In genomic region chr11:36123353-36124220, GRCh38 we compare ENCODE assay signal across 14 cellular contexts.
A peak's percentile ranks its signal among the peaks of the same experiment; 100 is the strongest.
DNase-seq lines count a peak whose midpoint lies in the region; ATAC-seq and TF ChIP-seq lines count a peak whose summit lies in the region.
"Had no signal": no experiment of that assay in that cellular context is flagged by ENCODE, and none has a peak within 500 bp of the region (broad histone marks: within the 10 kb centered on the region; RNA-seq: fewer than 3 reads in every experiment).

No MANE protein-coding gene starts in this region.

- peaks cover 15% of the 10 kb centered on the region for H3K4me1 Mint-ChIP-seq in Caco-2 (ENCODE audit: low read depth, unreplicated experiment)
- H3K4me1 Mint-ChIP-seq: activated CD4-positive, alpha-beta T cell treated with anti-CD3 and anti-CD28 coated beads, Interleukin-2, amount 10 ng/mL, durations not matched to agents 24 days and 14 days; activated naive CD8-positive, alpha-beta T cell treated with anti-CD3 and anti-CD28 coated beads, Interleukin-2, amount 10 ng/mL, durations not matched to agents 7 days and 5 days had no signal

- BruUV-seq in Panc1 (replicated peaks; lab: Mats Ljungman, UMichigan): no TSS peak
- BruUV-seq in Caco-2 (replicated peaks; lab: Mats Ljungman, UMichigan): no TSS peak

- H3K4me3 ChIP-seq in Panc1 (ENCODE audit: low read depth in 2 of 2, low read length in 2 of 2) (no peak overlapping the region), Caco-2 (ENCODE audit: low read depth, low read length) (no peak overlapping the region)
- H3K4me3 ChIP-seq: BLaER1 treated with 17β-estradiol and CSF1 and Interleukin-3, amounts not matched to agents 10 nM and 100 nM had no signal

- H3K27ac Mint-ChIP-seq in Caco-2 (ENCODE audit: unreplicated experiment): no peak overlapping the region
- H3K27ac Mint-ChIP-seq: activated CD4-positive, alpha-beta T cell treated with anti-CD3 and anti-CD28 coated beads, Interleukin-2, amount 10 ng/mL, durations not matched to agents 24 days and 14 days; activated naive CD8-positive, alpha-beta T cell treated with anti-CD3 and anti-CD28 coated beads, Interleukin-2, amount 10 ng/mL, durations not matched to agents 7 days and 5 days; activated T-cell treated with anti-CD3 and anti-CD28 coated beads, Interleukin-2, amount 50 U/mL, for 24 hours; dendritic cell treated with granulocyte-macrophage colony-stimulating factor and Interleukin-4, amounts not matched to agents 40 ng/mL and 50 ng/mL, for 4 days had no signal

- in situ Hi-C loops in Panc1 (cut with HindIII; ENCODE audit: low pct_unique_long_range_greater_than_20kb, low sequenced_read_pairs): no loop called here

- ATAC-seq in Panc1: no peak
- no peak for ATAC-seq in GM18873 (IDR thresholded peaks at IDR 0.05; ENCODE audit: low FRiP score, unreplicated experiment)
- no peak for ATAC-seq in left ventricle myocardium superior
- ATAC-seq: stimulated activated naive CD8-positive, alpha-beta T cell treated with anti-CD3 and anti-CD28 coated beads, Interleukin-15, Interleukin-2, amounts not matched to agents 100 U/mL and 50 U/mL, for 24 hours had no signal

- 0 out of 2 replicates have a peak overlapping the region, but pooled peaks have one; percentile 27 for H3K27ac ChIP-seq in Panc1 (ENCODE audit: low read length)
- H3K27ac ChIP-seq: BLaER1 treated with 17β-estradiol and CSF1 and Interleukin-3, amounts not matched to agents 10 nM and 100 nM had no signal

- POLR2A ChIA-PET in Panc1 (lab: Charles Lee): interaction anchor here (0.6 to 0.7 kb wide), 2 partner anchors 236 to 1708 kb away, joined by 3 to 6 read pairs; no protein-coding TSS in a partner anchor
- POLR2A ChIA-PET in Caco-2 (lab: Charles Lee): no interaction called here

- H3K36me3 Mint-ChIP-seq in Caco-2 (ENCODE audit: insufficient read depth, unreplicated experiment): no peaks in the 10 kb centered on the region
- H3K36me3 Mint-ChIP-seq: activated naive CD8-positive, alpha-beta T cell treated with anti-CD3 and anti-CD28 coated beads, Interleukin-2, amount 10 ng/mL, durations not matched to agents 7 days and 5 days had no signal

- intact Hi-C loops in Panc1 (cut with micrococcal nuclease; ENCODE audit: unreplicated experiment): no loop called here
- intact Hi-C loops in head of caudate nucleus (cut with DNase I): no loop called here
- intact Hi-C loops in Caco-2 (cut with micrococcal nuclease; ENCODE audit: unreplicated experiment): no loop called here
- intact Hi-C loops in left ventricle myocardium superior (cut with micrococcal nuclease): no loop called here

- H3K9me3 ChIP-seq in Panc1 (ENCODE audit: control insufficient read depth, insufficient read depth, low read depth, low read length) (no peaks in the 10 kb centered on the region), Caco-2 (no peaks in the 10 kb centered on the region)
- H3K9me3 ChIP-seq: BLaER1 treated with 17β-estradiol and CSF1 and Interleukin-3, amounts not matched to agents 10 nM and 100 nM had no signal

- TF ChIP-seq CTCF in Panc1 (IDR thresholded peaks at IDR 0.05) (no peak), Caco-2 (IDR thresholded peaks at IDR 0.05; ENCODE audit: insufficient read depth in 1 of 2, low read depth in 1 of 2, low read length in 1 of 2, severe bottlenecking in 1 of 2, unreplicated experiment in 1 of 2) (no peak)

- no peaks in the 10 kb centered on the region for H3K27me3 Mint-ChIP-seq in Caco-2 (ENCODE audit: insufficient read depth, unreplicated experiment)

- CTCF ChIA-PET in Panc1 (lab: Charles Lee) (interaction anchor here (1.4 kb wide), 1 partner anchor 8 kb away, joined by 10 read pairs; no protein-coding TSS in a partner anchor), Caco-2 (lab: Charles Lee) (interaction anchor here (1.0 kb wide), 1 partner anchor 301 kb away, joined by 4 read pairs; no protein-coding TSS in a partner anchor)

- H3K27me3 ChIP-seq in Panc1 (ENCODE audit: control insufficient read depth, insufficient read depth, low read length) (no peaks in the 10 kb centered on the region), Caco-2 (replicated peaks; ENCODE audit: control insufficient read depth, insufficient read depth, low read length) (no peaks in the 10 kb centered on the region)
- H3K27me3 ChIP-seq: BLaER1 treated with 17β-estradiol and CSF1 and Interleukin-3, amounts not matched to agents 10 nM and 100 nM had no signal

- H3K4me1 ChIP-seq in Panc1 (ENCODE audit: control insufficient read depth, insufficient read depth, low read length): peaks cover 31% of the 10 kb centered on the region
- no peaks in the 10 kb centered on the region for H3K4me1 ChIP-seq in Caco-2

- no peaks in the 10 kb centered on the region for H3K9me3 Mint-ChIP-seq in Caco-2 (ENCODE audit: unreplicated experiment)
- H3K9me3 Mint-ChIP-seq: activated CD4-positive, alpha-beta T cell treated with anti-CD3 and anti-CD28 coated beads, Interleukin-2, amount 10 ng/mL, durations not matched to agents 24 days and 14 days; activated naive CD8-positive, alpha-beta T cell treated with anti-CD3 and anti-CD28 coated beads, Interleukin-2, amount 10 ng/mL, durations not matched to agents 7 days and 5 days; activated T-cell treated with anti-CD3 and anti-CD28 coated beads, Interleukin-2, amount 50 U/mL, for 24 hours; dendritic cell treated with granulocyte-macrophage colony-stimulating factor and Interleukin-4, amounts not matched to agents 40 ng/mL and 50 ng/mL, for 4 days had no signal

- no peak overlapping the region for H3K4me3 Mint-ChIP-seq in Caco-2 (ENCODE audit: unreplicated experiment)
- H3K4me3 Mint-ChIP-seq: activated CD4-positive, alpha-beta T cell treated with anti-CD3 and anti-CD28 coated beads, Interleukin-2, amount 10 ng/mL, durations not matched to agents 24 days and 14 days; activated naive CD8-positive, alpha-beta T cell treated with anti-CD3 and anti-CD28 coated beads, Interleukin-2, amount 10 ng/mL, durations not matched to agents 7 days and 5 days; activated T-cell treated with anti-CD3 and anti-CD28 coated beads, Interleukin-2, amount 50 U/mL, for 24 hours; dendritic cell treated with granulocyte-macrophage colony-stimulating factor and Interleukin-4, amounts not matched to agents 40 ng/mL and 50 ng/mL, for 4 days had no signal

- DNase-seq in M059J (ENCODE audit: low read depth) (peak; percentile 76), Panc1 (ENCODE audit: low read depth, low spot score) (no peak), head of caudate nucleus (peak; percentile 20 to 87 (median 62)), renal cortical epithelial cell (ENCODE audit: low read depth) (peak; percentile 11), Caco-2 (no peak), left ventricle myocardium superior (no peak)
- DNase-seq in stimulated activated CD8-positive, alpha-beta memory T cell treated with anti-CD3 and anti-CD28 coated beads, Interleukin-4, amount 100 ng/mL, for 48 hours: no peak
- DNase-seq: activated CD4-positive, alpha-beta T cell treated with anti-CD3 and anti-CD28 coated beads, Interleukin-2, amount 10 ng/mL, durations not matched to agents 24 days and 14 days; activated naive CD8-positive, alpha-beta T cell treated with anti-CD3 and anti-CD28 coated beads, Interleukin-2, amount 10 ng/mL, durations not matched to agents 7 days and 5 days; activated T-cell treated with anti-CD3 and anti-CD28 coated beads, Interleukin-2, amount 50 U/mL, for 24 hours; stimulated activated naive CD8-positive, alpha-beta T cell treated with anti-CD3 and anti-CD28 coated beads, Interleukin-15, Interleukin-2, amounts not matched to agents 100 U/mL and 50 U/mL, for 24 hours had no signal

- no peaks in the 10 kb centered on the region for H3K36me3 ChIP-seq in Panc1 (ENCODE audit: control insufficient read depth, insufficient read depth, low read length)
- H3K36me3 ChIP-seq in Caco-2 (ENCODE audit: control insufficient read depth, insufficient read depth, low read length): no peaks in the 10 kb centered on the region

Comparison
In these comparisons a context has a peak if more than half of its experiments do, and no peak if none do; other contexts are left out.
1. DNase-seq: peak in M059J (single experiment), head of caudate nucleus (42 of 42) and renal cortical epithelial cell (single experiment); none in Panc1 (single experiment), stimulated activated CD8-positive, alpha-beta memory T cell treated with anti-CD3 and anti-CD28 coated beads, Interleukin-4, amount 100 ng/mL, for 48 hours (single experiment), Caco-2 (0 of 2) and left ventricle myocardium superior (single experiment).